In the genomic region with DNA sequence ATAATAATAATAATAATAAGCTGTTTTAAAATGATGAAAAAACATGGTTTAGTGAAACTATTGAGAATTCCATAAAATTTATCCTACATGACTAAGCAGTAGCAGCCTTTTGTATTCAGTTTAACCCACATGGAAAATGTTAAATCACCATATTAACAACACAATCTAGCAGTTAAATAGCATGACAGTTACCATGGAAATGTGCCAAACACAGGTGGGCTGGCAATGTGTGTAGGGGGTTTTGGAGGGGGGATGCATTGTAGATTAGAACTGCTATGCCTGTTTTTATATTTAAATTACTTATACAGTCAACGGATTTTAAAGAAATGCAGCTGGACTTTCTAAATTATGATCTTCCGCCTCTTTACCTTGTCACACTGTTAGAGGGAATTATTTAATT, we compare ENCODE assay signal across 33 cellular contexts.
"Had no signal": no experiment of that assay in that cellular context is flagged by ENCODE, and none has a peak within 500 bp of the region (broad histone marks: within the 10 kb centered on the region; RNA-seq: fewer than 3 reads in every experiment).

No MANE protein-coding gene starts in this region.

- H3K27ac Mint-ChIP-seq: activated CD8-positive, alpha-beta T cell treated with anti-CD3 and anti-CD28 coated beads for 36 hours; activated naive CD4-positive, alpha-beta T cell treated with anti-CD3 and anti-CD28 coated beads, Interleukin-2, amount 50 U/mL, for 72 hours; activated T-cell treated with anti-CD3 and anti-CD28 coated beads, Interleukin-2, amount 50 U/mL, for 72 hours; nephron; progenitor cell of endocrine pancreas; stimulated activated memory B cell treated with anti-CD40 and anti-IgM and Interleukin-4, amounts not matched to agents 10 μg/mL and 1 μg/mL and 100 μg/mL, for 72 hours; stimulated activated naive CD8-positive, alpha-beta T cell treated with anti-CD3 and anti-CD28 coated beads, Interleukin-15, amount 100 ng/mL, for 72 hours; T-helper 17 cell had no signal

- H3K27ac ChIP-seq: ascending aorta, cardiac muscle cell, colonic mucosa, left lung, lower lobe of right lung, ovary, sigmoid colon, upper lobe of left lung, vagina, WERI-Rb-1 had no signal

- H3K9me3 ChIP-seq: ascending aorta, colonic mucosa, left lung, lower lobe of right lung, ovary, sigmoid colon, upper lobe of left lung, vagina had no signal

- FAIRE-seq: frontal cortex, small intestine had no signal

- H3K36me3 Mint-ChIP-seq: activated naive CD4-positive, alpha-beta T cell treated with anti-CD3 and anti-CD28 coated beads, Interleukin-2, amount 50 U/mL, for 72 hours; brain; stimulated activated memory B cell treated with anti-CD40 and anti-IgM and Interleukin-4, amounts not matched to agents 10 μg/mL and 1 μg/mL and 100 μg/mL, for 72 hours had no signal

- H3K27me3 Mint-ChIP-seq: activated CD8-positive, alpha-beta T cell treated with anti-CD3 and anti-CD28 coated beads for 36 hours; brain; progenitor cell of endocrine pancreas; stimulated activated memory B cell treated with anti-CD40 and anti-IgM and Interleukin-4, amounts not matched to agents 10 μg/mL and 1 μg/mL and 100 μg/mL, for 72 hours; stimulated activated naive CD8-positive, alpha-beta T cell treated with anti-CD3 and anti-CD28 coated beads, Interleukin-15, amount 100 ng/mL, for 72 hours; T-helper 17 cell had no signal

- H3K9me3 Mint-ChIP-seq: activated CD8-positive, alpha-beta T cell treated with anti-CD3 and anti-CD28 coated beads for 36 hours; nephron; stimulated activated memory B cell treated with anti-CD40 and anti-IgM and Interleukin-4, amounts not matched to agents 10 μg/mL and 1 μg/mL and 100 μg/mL, for 72 hours had no signal

- H3K4me1 Mint-ChIP-seq: stimulated activated memory B cell treated with anti-CD40 and anti-IgM and Interleukin-4, amounts not matched to agents 10 μg/mL and 1 μg/mL and 100 μg/mL, for 72 hours; stimulated activated naive CD8-positive, alpha-beta T cell treated with anti-CD3 and anti-CD28 coated beads, Interleukin-15, amount 100 ng/mL, for 72 hours; T-helper 17 cell had no signal

- ATAC-seq: activated CD8-positive, alpha-beta T cell treated with anti-CD3 and anti-CD28 coated beads for 36 hours; activated naive CD4-positive, alpha-beta T cell treated with anti-CD3 and anti-CD28 coated beads, Interleukin-2, amount 50 U/mL, for 72 hours; activated T-cell treated with anti-CD3 and anti-CD28 coated beads, Interleukin-2, amount 50 U/mL, for 72 hours; left lung; lower lobe of right lung; stimulated activated memory B cell treated with anti-CD40 and anti-IgM and Interleukin-4, amounts not matched to agents 10 μg/mL and 1 μg/mL and 100 μg/mL, for 72 hours; stimulated activated naive CD8-positive, alpha-beta T cell treated with anti-CD3 and anti-CD28 coated beads, Interleukin-15, amount 100 ng/mL, for 72 hours; T-helper 17 cell had no signal

- H3K4me3 ChIP-seq: ascending aorta, cardiac muscle cell, colonic mucosa, left lung, lower lobe of right lung, ovary, sigmoid colon, upper lobe of left lung, vagina had no signal

- H3K4me1 ChIP-seq: colonic mucosa, left lung, lower lobe of right lung, upper lobe of left lung, vagina had no signal

- H3K27me3 ChIP-seq: ascending aorta, cardiac muscle cell, colonic mucosa, left lung, ovary, sigmoid colon, upper lobe of left lung, vagina had no signal

- H3K4me3 Mint-ChIP-seq: activated CD8-positive, alpha-beta T cell treated with anti-CD3 and anti-CD28 coated beads for 36 hours; activated T-cell treated with anti-CD3 and anti-CD28 coated beads, Interleukin-2, amount 50 U/mL, for 72 hours; brain; nephron; stimulated activated memory B cell treated with anti-CD40 and anti-IgM and Interleukin-4, amounts not matched to agents 10 μg/mL and 1 μg/mL and 100 μg/mL, for 72 hours; stimulated activated naive CD8-positive, alpha-beta T cell treated with anti-CD3 and anti-CD28 coated beads, Interleukin-15, amount 100 ng/mL, for 72 hours; T-helper 17 cell had no signal

- H3K36me3 ChIP-seq: ascending aorta, cardiac muscle cell, colonic mucosa, left lung, lower lobe of right lung, ovary, sigmoid colon, upper lobe of left lung, vagina, WERI-Rb-1 had no signal

- DNase-seq: activated CD4-positive, alpha-beta T cell treated with anti-CD3 and anti-CD28 coated beads for 1 hour; activated CD4-positive, alpha-beta T cell treated with anti-CD3 and anti-CD28 coated beads, Interleukin-2, amount 50 U/mL, for 1 hour; activated CD8-positive, alpha-beta T cell treated with anti-CD3 and anti-CD28 coated beads for 36 hours; activated naive CD4-positive, alpha-beta T cell; activated T-cell treated with anti-CD3 and anti-CD28 coated beads, Interleukin-2, amount 50 U/mL, for 72 hours; cerebellar nuclear complex; colonic mucosa; effector memory CD4-positive, alpha-beta T cell; kidney glomerular epithelial cell; left lung; lower lobe of right lung; mesenchymal stem cell; ovary; retina; sigmoid colon; small intestine; stimulated activated CD4-positive, alpha-beta T cell treated with anti-CD3 and anti-CD28 coated beads, Interleukin-4, amount 100 ng/mL, for 4 hours; stimulated activated CD8-positive, alpha-beta memory T cell treated with anti-CD3 and anti-CD28 coated beads, Interleukin-4, amount 100 ng/mL, for 48 hours; stimulated activated naive CD8-positive, alpha-beta T cell treated with anti-CD3 and anti-CD28 coated beads, Interleukin-15, amount 100 ng/mL, for 72 hours; substantia nigra; T-helper 17 cell; T1000; upper lobe of left lung; WERI-Rb-1 had no signal
